Comparison of ENCODE assay signal across 14 cellular contexts in the genomic region with DNA sequence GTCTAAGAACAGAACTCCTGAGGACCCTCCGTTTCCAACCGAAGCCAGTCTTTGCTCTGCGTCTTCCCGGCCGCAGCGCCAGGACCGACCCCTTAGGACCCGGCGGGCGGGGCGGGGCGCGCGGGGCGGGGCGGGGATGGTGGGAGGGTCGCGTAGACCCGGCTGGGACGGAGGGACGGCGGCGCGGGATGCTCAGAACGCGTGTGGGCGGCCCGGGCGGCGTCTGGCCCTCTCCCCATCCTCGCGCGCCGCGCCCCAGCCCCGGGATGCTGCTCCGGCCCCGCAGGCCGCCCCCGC. TPM values are rescaled to one million over a fixed set of nuclear protein-coding genes. Genes with fewer than 3 reads are reported as not detected.
DNase-seq lines count a peak whose midpoint lies in the region; ATAC-seq and TF ChIP-seq lines count a peak whose summit lies in the region.
"Had no signal": no experiment of that assay in that cellular context is flagged by ENCODE, and none has a peak within 500 bp of the region (broad histone marks: within the 10 kb centered on the region; RNA-seq: fewer than 3 reads in every experiment).

A gene with protein sequence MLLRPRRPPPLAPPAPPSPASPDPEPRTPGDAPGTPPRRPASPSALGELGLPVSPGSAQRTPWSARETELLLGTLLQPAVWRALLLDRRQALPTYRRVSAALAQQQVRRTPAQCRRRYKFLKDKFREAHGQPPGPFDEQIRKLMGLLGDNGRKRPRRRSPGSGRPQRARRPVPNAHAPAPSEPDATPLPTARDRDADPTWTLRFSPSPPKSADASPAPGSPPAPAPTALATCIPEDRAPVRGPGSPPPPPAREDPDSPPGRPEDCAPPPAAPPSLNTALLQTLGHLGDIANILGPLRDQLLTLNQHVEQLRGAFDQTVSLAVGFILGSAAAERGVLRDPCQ (plus strand): TSS at position 195 of the 297 bp plus-strand sequence. CDS start 72 bp downstream, at position 267.

- CTCF ChIA-PET in Caco-2 (lab: Charles Lee): interaction anchor here (1.2 kb wide), 1 partner anchor 16 kb away, joined by 3 read pairs; no protein-coding TSS in a partner anchor

- H3K79me1 ChIP-seq in trophoblast cell (ENCODE audit: low read length): peaks cover 2% of the 10 kb centered on the region

- H3K4ac ChIP-seq in trophoblast cell (ENCODE audit: low read depth, low read length): no peak within 1 kb of the TSS

- TF ChIP-seq CTCF in Caco-2 (IDR thresholded peaks at IDR 0.05; ENCODE audit: insufficient read depth in 1 of 2, low read depth in 1 of 2, low read length in 1 of 2, severe bottlenecking in 1 of 2, unreplicated experiment in 1 of 2) (no peak), esophagus muscularis mucosa (IDR thresholded peaks at IDR 0.05) (no peak)

- no peaks in the 10 kb centered on the region for H3K79me2 ChIP-seq in trophoblast cell (ENCODE audit: control insufficient read depth, insufficient read depth, low read length, poor library complexity)

- no peak within 1 kb of the TSS for H2AFZ ChIP-seq in trophoblast cell (ENCODE audit: insufficient read depth, low read length, poor library complexity)

- no peaks in the 10 kb centered on the region for H3K4me1 Mint-ChIP-seq in Caco-2 (ENCODE audit: low read depth, unreplicated experiment)

- H2AK5ac ChIP-seq in trophoblast cell (ENCODE audit: low read length): no peak within 1 kb of the TSS

- H3K4me2 ChIP-seq in trophoblast cell (ENCODE audit: low read length): peak within 1 kb of the TSS; percentile 42

- H3K27me3 ChIP-seq in Caco-2 (replicated peaks; ENCODE audit: control insufficient read depth, insufficient read depth, low read length) (no peaks in the 10 kb centered on the region), HUES64 (ENCODE audit: insufficient read depth, low read length) (peaks cover 62% of the 10 kb centered on the region), esophagus muscularis mucosa (peaks cover 0 to 98% (median 17%) of the 10 kb centered on the region in 4 donors), trophoblast cell (ENCODE audit: insufficient read depth, low read length) (peaks cover 53% of the 10 kb centered on the region)

- H3K9me3 Mint-ChIP-seq in Caco-2 (ENCODE audit: unreplicated experiment): no peaks in the 10 kb centered on the region
- H3K9me3 Mint-ChIP-seq: stimulated activated naive CD8-positive, alpha-beta T cell treated with anti-CD3 and anti-CD28 coated beads, Interleukin-15, Interleukin-2, amounts not matched to agents 100 ng/mL and 50 ng/mL, for 24 hours had no signal

- under 1% methylated on average over 40 of the region's 40 CpGs for WGBS in HUES64
- 1% methylated on average over 27 of the region's 40 CpGs for WGBS in esophagus muscularis mucosa
- WGBS in trophoblast cell (ENCODE audit: extremely low coverage, insufficient coverage, insufficient read length): no CpG with 5 or more reads among the region's 40 CpGs

- no peak within 1 kb of the TSS for H2BK12ac ChIP-seq in trophoblast cell (ENCODE audit: low read length)

- no peak within 1 kb of the TSS for H4K91ac ChIP-seq in trophoblast cell (ENCODE audit: low read depth, low read length)

- no peak within 1 kb of the TSS for H4K12ac ChIP-seq in trophoblast cell (ENCODE audit: low read depth, low read length)

- DNase-seq in Caco-2 (no peak), esophagus muscularis mucosa (ENCODE audit: extremely low spot score) (no peak), trophoblast cell (no peak), NCI-H1694 treated with DMSO at 0.1 percent for 48 hours (lab: John Stamatoyannopoulos, UW) (no peak), NCI-H2196 treated with DMSO at 0.1 percent for 48 hours (lab: John Stamatoyannopoulos, UW; ENCODE audit: unreplicated experiment) (no peak)
- DNase-seq: islet precursor cell; NCI-H1417 treated with DMSO at 0.1 percent for 48 hours; NCI-H524 treated with DMSO at 0.1 percent for 48 hours; stimulated activated CD4-positive, alpha-beta T cell treated with anti-CD3 and anti-CD28 coated beads, Interleukin-4, amount 100 ng/mL, for 24 hours had no signal

- no peak within 1 kb of the TSS for H3K4me3 ChIP-seq in Caco-2 (ENCODE audit: low read depth, low read length)
- H3K4me3 ChIP-seq in HUES64 (ENCODE audit: low read length): peak within 1 kb of the TSS; percentile 47
- peak within 1 kb of the TSS in 3 of 4 donors; percentile 16 to 29 (median 29) for H3K4me3 ChIP-seq in esophagus muscularis mucosa
- H3K4me3 ChIP-seq in trophoblast cell (ENCODE audit: low read depth, low read length): no peak within 1 kb of the TSS

- POLR2A ChIA-PET in Caco-2 (lab: Charles Lee): no interaction called here

- H3K18ac ChIP-seq in trophoblast cell (ENCODE audit: low read length): no peak within 1 kb of the TSS

- H3K27ac ChIP-seq in HUES64 (ENCODE audit: low read depth, low read length) (no peak within 1 kb of the TSS), esophagus muscularis mucosa (replicated peaks in 1 of 4) (no peak within 1 kb of the TSS), trophoblast cell (ENCODE audit: low read depth, low read length) (no peak within 1 kb of the TSS)

- intact Hi-C loops in Caco-2 (cut with micrococcal nuclease; ENCODE audit: unreplicated experiment): no loop called here
- intact Hi-C loops in esophagus muscularis mucosa (cut with DNase I): no loop called here

- no peaks in the 10 kb centered on the region for H3K36me3 ChIP-seq in Caco-2 (ENCODE audit: control insufficient read depth, insufficient read depth, low read length)
- H3K36me3 ChIP-seq in HUES64 (ENCODE audit: insufficient read depth, low read length): no peaks in the 10 kb centered on the region
- no peaks in the 10 kb centered on the region for H3K36me3 ChIP-seq in esophagus muscularis mucosa
- no peaks in the 10 kb centered on the region for H3K36me3 ChIP-seq in trophoblast cell (ENCODE audit: control insufficient read depth in 1 of 2, insufficient read depth in 2 of 2, low read length in 2 of 2)

- H2BK120ac ChIP-seq in trophoblast cell (ENCODE audit: insufficient read depth, low read length, poor library complexity): no peak within 1 kb of the TSS

- peaks cover 11% of the 10 kb centered on the region for H3K27me3 Mint-ChIP-seq in Caco-2 (ENCODE audit: insufficient read depth, unreplicated experiment)

- H3K9ac ChIP-seq in HUES64 (ENCODE audit: low read depth, low read length) (peak within 1 kb of the TSS; percentile 24; the same call in 1 of the 2 replicates), trophoblast cell (ENCODE audit: low read length) (no peak within 1 kb of the TSS)

- no peak for TF ChIP-seq POLR2A in esophagus muscularis mucosa (IDR thresholded peaks at IDR 0.05; ENCODE audit: low read depth)

- no peak within 1 kb of the TSS for H4K8ac ChIP-seq in trophoblast cell (ENCODE audit: low read depth, low read length)

- H3K23ac ChIP-seq in trophoblast cell (ENCODE audit: low read length): no peak within 1 kb of the TSS

- no peak for ATAC-seq in HG03139 (IDR thresholded peaks at IDR 0.05; ENCODE audit: unreplicated experiment)
- ATAC-seq: right cardiac atrium had no signal

- no peak within 1 kb of the TSS for H2BK5ac ChIP-seq in trophoblast cell (ENCODE audit: low read depth, low read length, poor library complexity)

- H3K9me3 ChIP-seq in Caco-2 (no peaks in the 10 kb centered on the region), HUES64 (ENCODE audit: insufficient read depth, low read depth, low read length) (no peaks in the 10 kb centered on the region), esophagus muscularis mucosa (no peaks in the 10 kb centered on the region), trophoblast cell (ENCODE audit: insufficient read depth, low read depth, low read length) (peaks cover 6% of the 10 kb centered on the region)

- peak within 1 kb of the TSS; percentile 45 for H3K4me3 Mint-ChIP-seq in Caco-2 (ENCODE audit: unreplicated experiment)
- H3K4me3 Mint-ChIP-seq: stimulated activated naive CD8-positive, alpha-beta T cell treated with anti-CD3 and anti-CD28 coated beads, Interleukin-15, Interleukin-2, amounts not matched to agents 100 ng/mL and 50 ng/mL, for 24 hours had no signal

- H3K27ac Mint-ChIP-seq in Caco-2 (ENCODE audit: unreplicated experiment): no peak within 1 kb of the TSS
- H3K27ac Mint-ChIP-seq: stimulated activated naive CD8-positive, alpha-beta T cell treated with anti-CD3 and anti-CD28 coated beads, Interleukin-15, Interleukin-2, amounts not matched to agents 100 ng/mL and 50 ng/mL, for 24 hours had no signal

- no TSS peak for BruUV-seq in Caco-2 (replicated peaks; lab: Mats Ljungman, UMichigan)

- H3K14ac ChIP-seq in trophoblast cell (ENCODE audit: low read length): no peak within 1 kb of the TSS

- no peak for TF ChIP-seq EP300 in esophagus muscularis mucosa (IDR thresholded peaks at IDR 0.05)

- no peaks in the 10 kb centered on the region for H3K36me3 Mint-ChIP-seq in Caco-2 (ENCODE audit: insufficient read depth, unreplicated experiment)

- H3K4me1 ChIP-seq in Caco-2: no peaks in the 10 kb centered on the region
- no peaks in the 10 kb centered on the region; the same call in 1 of the 2 replicates for H3K4me1 ChIP-seq in HUES64 (ENCODE audit: insufficient read depth, low read length)
- H3K4me1 ChIP-seq in esophagus muscularis mucosa: peaks cover 0 to 22% (median 17%) of the 10 kb centered on the region in 4 donors
- peaks cover 0 to 4% of the 10 kb centered on the region in 2 experiments for H3K4me1 ChIP-seq in trophoblast cell (ENCODE audit: control insufficient read depth in 1 of 2, insufficient read depth in 2 of 2, low read length in 2 of 2)

RNA-seq across cellular contexts. Expression of the gene that starts here (rescaled TPM):
- not detected in 2 replicates for total RNA-seq in Caco-2 (2022)
- 9.1 TPM for polyA plus RNA-seq in HUES64 (2013, experiment 1 of 2)
- polyA plus RNA-seq in HUES64 (2013, experiment 2 of 2): 10.8 TPM
- total RNA-seq in esophagus muscularis mucosa: not detected
- polyA plus RNA-seq in trophoblast cell (2013): 0.25 and 0.31 TPM in 2 replicates
- total RNA-seq: dermis microvascular lymphatic vessel endothelial cell, right cardiac atrium had no signal
- polyA plus RNA-seq: right cardiac atrium had no signal

Comparison
In these comparisons a context has a peak if more than half of its experiments do, and no peak if none do; other contexts are left out.
1. H3K4me3 ChIP-seq: peak in HUES64 (single experiment) and esophagus muscularis mucosa (3 of 4); none in Caco-2 (single experiment) and trophoblast cell (single experiment).